10 cellular contexts compared by ENCODE assay signal in the genomic region with DNA sequence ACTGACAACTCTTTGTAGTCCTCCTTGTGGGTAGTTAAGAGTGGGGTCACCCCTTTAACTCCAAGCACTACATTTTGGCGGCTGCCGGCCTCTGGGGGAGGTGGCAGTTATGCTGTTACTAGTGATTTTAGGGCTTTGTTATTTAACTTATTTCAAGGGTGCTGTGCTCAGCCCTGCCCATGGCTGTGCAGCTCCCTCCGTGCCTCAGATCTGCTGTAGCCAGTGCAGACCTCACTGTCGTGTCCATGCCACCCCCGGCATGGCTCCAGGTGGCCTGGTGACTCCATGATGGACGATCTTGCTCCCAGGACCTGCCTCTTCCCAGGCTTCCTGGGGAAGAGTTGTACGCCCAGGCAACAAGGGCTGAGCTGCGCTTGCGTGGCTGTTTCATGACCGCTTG. TPM values are rescaled to one million over a fixed set of nuclear protein-coding genes. Genes with fewer than 3 reads are reported as not detected.
A peak's percentile ranks its signal among the peaks of the same experiment; 100 is the strongest.
DNase-seq lines count a peak whose midpoint lies in the region; ATAC-seq and TF ChIP-seq lines count a peak whose summit lies in the region.
"Had no signal": no experiment of that assay in that cellular context is flagged by ENCODE, and none has a peak within 500 bp of the region (broad histone marks: within the 10 kb centered on the region; RNA-seq: fewer than 3 reads in every experiment).

No MANE protein-coding gene starts in this region.

- peaks cover 58% of the 10 kb centered on the region for H3K36me3 Mint-ChIP-seq in activated CD4-positive, alpha-beta T cell treated with anti-CD3 and anti-CD28 coated beads, Interleukin-2, amount 10 ng/mL, durations not matched to agents 7 days and 5 days (ENCODE audit: low read depth)
- H3K36me3 Mint-ChIP-seq in activated CD4-positive, alpha-beta memory T cell treated with anti-CD3 and anti-CD28 coated beads, Interleukin-2, amount 10 ng/mL, durations not matched to agents 7 days and 5 days (ENCODE audit: low read depth): peaks cover 80% of the 10 kb centered on the region

- H3K27me3 Mint-ChIP-seq in activated CD4-positive, alpha-beta T cell treated with anti-CD3 and anti-CD28 coated beads, Interleukin-2, amount 10 ng/mL, durations not matched to agents 7 days and 5 days: no peaks in the 10 kb centered on the region
- no peaks in the 10 kb centered on the region for H3K27me3 Mint-ChIP-seq in activated CD4-positive, alpha-beta memory T cell treated with anti-CD3 and anti-CD28 coated beads, Interleukin-2, amount 10 ng/mL, durations not matched to agents 7 days and 5 days
- no peaks in the 10 kb centered on the region for H3K27me3 Mint-ChIP-seq in stimulated activated naive CD8-positive, alpha-beta T cell treated with anti-CD3 and anti-CD28 coated beads, Interleukin-15, amount 100 ng/mL, for 72 hours

- no peaks in the 10 kb centered on the region for H3K27me3 ChIP-seq in foreskin keratinocyte

- CTCF ChIA-PET in activated CD4-positive, alpha-beta T cell treated with anti-CD3 and anti-CD28 coated beads, Interleukin-2, amount 10 ng/mL, durations not matched to agents 7 days and 5 days (lab: Charles Lee): interaction anchor here (1.6 kb wide), 1 partner anchor 148 kb away, joined by 3 read pairs; no protein-coding TSS in a partner anchor
- CTCF ChIA-PET in activated CD4-positive, alpha-beta memory T cell treated with anti-CD3 and anti-CD28 coated beads, Interleukin-2, amount 10 ng/mL, durations not matched to agents 7 days and 5 days (lab: Charles Lee): interaction anchor here (4.0 kb wide), 1 partner anchor 15 kb away, joined by 18 read pairs; a partner anchor contains a TSS

- peaks cover 26% of the 10 kb centered on the region for H3K4me1 ChIP-seq in foreskin keratinocyte

- peak overlapping the region; percentile 37 for H3K4me3 Mint-ChIP-seq in activated CD4-positive, alpha-beta T cell treated with anti-CD3 and anti-CD28 coated beads, Interleukin-2, amount 10 ng/mL, durations not matched to agents 7 days and 5 days
- peak overlapping the region; percentile 31 for H3K4me3 Mint-ChIP-seq in activated CD4-positive, alpha-beta memory T cell treated with anti-CD3 and anti-CD28 coated beads, Interleukin-2, amount 10 ng/mL, durations not matched to agents 7 days and 5 days
- peak overlapping the region; percentile 15 to 57 for H3K4me3 Mint-ChIP-seq in stimulated activated naive CD8-positive, alpha-beta T cell treated with anti-CD3 and anti-CD28 coated beads, Interleukin-15, amount 100 ng/mL, for 72 hours

- ATAC-seq in foreskin keratinocyte (no peak), HG03460 (IDR thresholded peaks at IDR 0.05; ENCODE audit: unreplicated experiment) (no peak)
- ATAC-seq in stimulated activated naive CD8-positive, alpha-beta T cell treated with anti-CD3 and anti-CD28 coated beads, Interleukin-15, amount 100 ng/mL, for 72 hours: no peak

- POLR2A ChIA-PET in activated CD4-positive, alpha-beta T cell treated with anti-CD3 and anti-CD28 coated beads, Interleukin-2, amount 10 ng/mL, durations not matched to agents 7 days and 5 days (lab: Charles Lee): no interaction called here
- POLR2A ChIA-PET in activated CD4-positive, alpha-beta memory T cell treated with anti-CD3 and anti-CD28 coated beads, Interleukin-2, amount 10 ng/mL, durations not matched to agents 7 days and 5 days (lab: Charles Lee): interaction anchor here (1.4 to 4.1 kb wide), 5 partner anchors 13 to 106 kb away, joined by 4 to 25 read pairs (median 4); a partner anchor contains a TSS

- DNase-seq in activated CD4-positive, alpha-beta T cell treated with anti-CD3 and anti-CD28 coated beads, Interleukin-2, amount 10 ng/mL, durations not matched to agents 7 days and 5 days: no peak
- no peak for DNase-seq in activated CD4-positive, alpha-beta T cell treated with anti-CD3 and anti-CD28 coated beads for 4 hours
- no peak for DNase-seq in activated CD4-positive, alpha-beta memory T cell treated with anti-CD3 and anti-CD28 coated beads, Interleukin-2, amount 10 ng/mL, durations not matched to agents 7 days and 5 days
- DNase-seq in foreskin keratinocyte (no peak), mucosa of gallbladder (ENCODE audit: low spot score) (no peak), NAMALWA (ENCODE audit: low spot score) (no peak)
- no peak for DNase-seq in stimulated activated naive CD8-positive, alpha-beta T cell treated with anti-CD3 and anti-CD28 coated beads, Interleukin-15, amount 100 ng/mL, for 72 hours
- DNase-seq: KBM-7, NCI-H2107 had no signal

- H3K27ac ChIP-seq in foreskin keratinocyte: peak overlapping the region; percentile 82

- TF ChIP-seq CTCF in foreskin keratinocyte (conservative IDR thresholded peaks at IDR 0.05): no peak

- H3K4me1 Mint-ChIP-seq in activated CD4-positive, alpha-beta T cell treated with anti-CD3 and anti-CD28 coated beads, Interleukin-2, amount 10 ng/mL, durations not matched to agents 7 days and 5 days: peaks cover 94% of the 10 kb centered on the region
- peaks cover 92% of the 10 kb centered on the region for H3K4me1 Mint-ChIP-seq in activated CD4-positive, alpha-beta memory T cell treated with anti-CD3 and anti-CD28 coated beads, Interleukin-2, amount 10 ng/mL, durations not matched to agents 7 days and 5 days
- H3K4me1 Mint-ChIP-seq in stimulated activated naive CD8-positive, alpha-beta T cell treated with anti-CD3 and anti-CD28 coated beads, Interleukin-15, amount 100 ng/mL, for 72 hours: peaks cover 82% of the 10 kb centered on the region

- H3K27ac Mint-ChIP-seq in activated CD4-positive, alpha-beta T cell treated with anti-CD3 and anti-CD28 coated beads, Interleukin-2, amount 10 ng/mL, durations not matched to agents 7 days and 5 days: peak overlapping the region; percentile 94
- H3K27ac Mint-ChIP-seq in activated CD4-positive, alpha-beta memory T cell treated with anti-CD3 and anti-CD28 coated beads, Interleukin-2, amount 10 ng/mL, durations not matched to agents 7 days and 5 days: peak overlapping the region; percentile 97
- H3K27ac Mint-ChIP-seq in stimulated activated naive CD8-positive, alpha-beta T cell treated with anti-CD3 and anti-CD28 coated beads, Interleukin-15, amount 100 ng/mL, for 72 hours: peak overlapping the region; percentile 91 to 93

- no peaks in the 10 kb centered on the region for H3K9me3 Mint-ChIP-seq in activated CD4-positive, alpha-beta T cell treated with anti-CD3 and anti-CD28 coated beads, Interleukin-2, amount 10 ng/mL, durations not matched to agents 7 days and 5 days
- no peaks in the 10 kb centered on the region for H3K9me3 Mint-ChIP-seq in activated CD4-positive, alpha-beta memory T cell treated with anti-CD3 and anti-CD28 coated beads, Interleukin-2, amount 10 ng/mL, durations not matched to agents 7 days and 5 days
- no peaks in the 10 kb centered on the region for H3K9me3 Mint-ChIP-seq in stimulated activated naive CD8-positive, alpha-beta T cell treated with anti-CD3 and anti-CD28 coated beads, Interleukin-15, amount 100 ng/mL, for 72 hours

RNA-seq across cellular contexts. Expression of a gene that starts 15.4 kb away (rescaled TPM):
- total RNA-seq in activated CD4-positive, alpha-beta T cell treated with anti-CD3 and anti-CD28 coated beads, Interleukin-2, amount 10 ng/mL, durations not matched to agents 7 days and 5 days: 10 to 100 TPM; 77.6 to 80.0 TPM
- 10 to 100 TPM; 70.7 to 75.3 TPM for total RNA-seq in activated CD4-positive, alpha-beta memory T cell treated with anti-CD3 and anti-CD28 coated beads, Interleukin-2, amount 10 ng/mL, durations not matched to agents 7 days and 5 days
- total RNA-seq in foreskin keratinocyte: 137 and 154 TPM in 2 replicates
- polyA plus RNA-seq in foreskin keratinocyte: 226 and 259 TPM in 2 replicates
- total RNA-seq in mucosa of gallbladder: 44.3 TPM

RNA-seq across cellular contexts. Expression of a gene that starts 50.6 kb away (rescaled TPM):
- total RNA-seq in activated CD4-positive, alpha-beta T cell treated with anti-CD3 and anti-CD28 coated beads, Interleukin-2, amount 10 ng/mL, durations not matched to agents 7 days and 5 days: not detected
- total RNA-seq in activated CD4-positive, alpha-beta memory T cell treated with anti-CD3 and anti-CD28 coated beads, Interleukin-2, amount 10 ng/mL, durations not matched to agents 7 days and 5 days: not detected
- total RNA-seq in foreskin keratinocyte (not detected in 2 replicates), mucosa of gallbladder (0.26 TPM)
- not detected in 2 replicates for polyA plus RNA-seq in foreskin keratinocyte
